Comparison of ENCODE assay signal across 25 cellular contexts in genomic region chr2:20211420-20211819, GRCh38. TPM values are rescaled to one million over a fixed set of nuclear protein-coding genes. Genes with fewer than 3 reads are reported as not detected.
A peak's percentile ranks its signal among the peaks of the same experiment; 100 is the strongest.
DNase-seq lines count a peak whose midpoint lies in the region; ATAC-seq and TF ChIP-seq lines count a peak whose summit lies in the region.
"Had no signal": no experiment of that assay in that cellular context is flagged by ENCODE, and none has a peak within 500 bp of the region (broad histone marks: within the 10 kb centered on the region; RNA-seq: fewer than 3 reads in every experiment).

No MANE protein-coding gene starts in this region.

- peaks cover 3% of the 10 kb centered on the region for H3K27me3 Mint-ChIP-seq in nephron (ENCODE audit: low read depth)

- H3K9me3 ChIP-seq in RWPE2 (ENCODE audit: severe bottlenecking) (no peaks in the 10 kb centered on the region), vagina (no peaks in the 10 kb centered on the region)
- H3K9me3 ChIP-seq: left lung had no signal

- peak overlapping the region; percentile 97 for H3K27ac ChIP-seq in RWPE2 (ENCODE audit: poor library complexity, severe bottlenecking)
- peak overlapping the region; percentile 89 for H3K27ac ChIP-seq in foreskin keratinocyte
- peak overlapping the region; percentile 86 for H3K27ac ChIP-seq in vagina
- H3K27ac ChIP-seq: left lung had no signal

- peaks cover 99% of the 10 kb centered on the region for H3K4me1 ChIP-seq in RWPE2 (ENCODE audit: insufficient read depth, poor library complexity, severe bottlenecking)
- peaks cover 39% of the 10 kb centered on the region for H3K4me1 ChIP-seq in foreskin keratinocyte
- H3K4me1 ChIP-seq in vagina: peaks cover 82% of the 10 kb centered on the region

- no peaks in the 10 kb centered on the region for H3K9me3 Mint-ChIP-seq in nephron
- H3K9me3 Mint-ChIP-seq: CD8-positive, alpha-beta T cell; HFFc6; stimulated activated effector memory CD8-positive, alpha-beta T cell treated with anti-CD3 and anti-CD28 coated beads, Interleukin-12 subunit alpha, Interleukin-12 subunit beta, amount 100 ng/mL, for 72 hours had no signal

- TF ChIP-seq CTCF in RWPE2 (IDR thresholded peaks at IDR 0.05; ENCODE audit: poor library complexity, severe bottlenecking) (no peak), foreskin keratinocyte (conservative IDR thresholded peaks at IDR 0.05) (no peak), nephron (IDR thresholded peaks at IDR 0.05; ENCODE audit: unreplicated experiment in 3 of 3) (no peak), vagina (IDR thresholded peaks at IDR 0.05) (no peak)

- H3K4me3 Mint-ChIP-seq in nephron: no peak overlapping the region
- H3K4me3 Mint-ChIP-seq: CD8-positive, alpha-beta T cell; HFFc6; stimulated activated effector memory CD8-positive, alpha-beta T cell treated with anti-CD3 and anti-CD28 coated beads, Interleukin-12 subunit alpha, Interleukin-12 subunit beta, amount 100 ng/mL, for 72 hours; T-helper 17 cell had no signal

- intact Hi-C loops in vagina (cut with DNase I): no loop called here

- peaks cover 3% of the 10 kb centered on the region for H3K36me3 Mint-ChIP-seq in nephron (ENCODE audit: low read depth)
- H3K36me3 Mint-ChIP-seq: CD8-positive, alpha-beta T cell; stimulated activated effector memory CD8-positive, alpha-beta T cell treated with anti-CD3 and anti-CD28 coated beads, Interleukin-12 subunit alpha, Interleukin-12 subunit beta, amount 100 ng/mL, for 72 hours had no signal

- H3K36me3 ChIP-seq in RWPE2 (ENCODE audit: low read depth): peaks cover 80% of the 10 kb centered on the region
- H3K36me3 ChIP-seq in vagina: no peaks in the 10 kb centered on the region
- H3K36me3 ChIP-seq: left lung had no signal

- no peak for ATAC-seq in RWPE2 (ENCODE audit: low read depth)
- ATAC-seq in foreskin keratinocyte: no peak
- ATAC-seq in HG03469 (IDR thresholded peaks at IDR 0.05; ENCODE audit: unreplicated experiment): no peak
- no peak for ATAC-seq in GM18873 (IDR thresholded peaks at IDR 0.05; ENCODE audit: low FRiP score, unreplicated experiment)
- no peak for ATAC-seq in HG03045 (IDR thresholded peaks at IDR 0.05; ENCODE audit: unreplicated experiment)
- ATAC-seq: CD8-positive, alpha-beta T cell; left lung; Panc1; stimulated activated effector memory CD8-positive, alpha-beta T cell treated with anti-CD3 and anti-CD28 coated beads, Interleukin-12 subunit alpha, Interleukin-12 subunit beta, amount 100 ng/mL, for 72 hours; T-helper 17 cell had no signal

- H3K27ac Mint-ChIP-seq in nephron: peak overlapping the region; percentile 33 to 45 (median 43)
- H3K27ac Mint-ChIP-seq: CD8-positive, alpha-beta T cell; HFFc6; stimulated activated effector memory CD8-positive, alpha-beta T cell treated with anti-CD3 and anti-CD28 coated beads, Interleukin-12 subunit alpha, Interleukin-12 subunit beta, amount 100 ng/mL, for 72 hours; T-helper 17 cell had no signal

- no peak for TF ChIP-seq POLR2A in vagina (IDR thresholded peaks at IDR 0.05)

- H3K4me3 ChIP-seq in RWPE2 (ENCODE audit: severe bottlenecking): no peak overlapping the region
- H3K4me3 ChIP-seq in vagina: no peak overlapping the region
- H3K4me3 ChIP-seq: left lung had no signal

- DNase-seq in RWPE2 (ENCODE audit: low spot score) (no peak), foreskin keratinocyte (no peak), vagina (ENCODE audit: extremely low spot score in 2 of 2) (no peak)
- DNase-seq: activated CD4-positive, alpha-beta T cell treated with anti-CD3 and anti-CD28 coated beads for 4 hours; activated CD8-positive, alpha-beta memory T cell treated with anti-CD3 and anti-CD28 coated beads for 24 hours; activated gamma-delta T cell; activated T-cell treated with anti-CD3 and anti-CD28 coated beads, Interleukin-2, amount 50 U/mL, for 1 hour; CD8-positive, alpha-beta T cell; DMS153; erythroblast; foreskin melanocyte; HFFc6; Kasumi-1; left lung; NCI-H1694 treated with DMSO at 0.1 percent for 48 hours; NCI-H2171; NCI-H524 treated with DMSO at 0.1 percent for 48 hours; stimulated activated CD4-positive, alpha-beta T cell treated with anti-CD3 and anti-CD28 coated beads, Interleukin-2, amount 100 ng/mL, for 48 hours; T-helper 17 cell had no signal

- H3K4me1 Mint-ChIP-seq in nephron: peaks cover 11% of the 10 kb centered on the region

- no peaks in the 10 kb centered on the region for H3K27me3 ChIP-seq in RWPE2 (ENCODE audit: insufficient read depth, poor library complexity, severe bottlenecking)
- no peaks in the 10 kb centered on the region for H3K27me3 ChIP-seq in foreskin keratinocyte
- no peaks in the 10 kb centered on the region for H3K27me3 ChIP-seq in vagina
- H3K27me3 ChIP-seq: left lung had no signal

RNA-seq across cellular contexts. Expression of gene SDC1, which starts 13.5 kb away (rescaled TPM):
- total RNA-seq in foreskin keratinocyte (1,300 and 1,305 TPM in 2 replicates), vagina (184 TPM)
- polyA plus RNA-seq in foreskin keratinocyte: 824 and 890 TPM in 2 replicates
- total RNA-seq: CD8-positive, alpha-beta T cell; T-helper 17 cell had no signal
